In genomic region chr4:158535130-158535614, GRCh38 we compare ENCODE assay signal across 1 cellular context.
TF ChIP-seq lines count a peak whose summit lies in the region.

No MANE protein-coding gene starts in this region.

TF ChIP-seq in WTC11, 78 proteins besides CTCF, POLR2A, EP300 and RAD21 (continued from another document):
- TF ChIP-seq ZBTB43 (CRISPR knock-in tag; IDR thresholded peaks at IDR 0.05) (no peak), NR3C1 (CRISPR knock-in tag; conservative IDR thresholded peaks at IDR 0.05; ENCODE audit: low read depth) (no peak), ZNF263 (CRISPR knock-in tag; IDR thresholded peaks at IDR 0.05; ENCODE audit: low read depth) (no peak)
